Comparison of ENCODE assay signal across 14 cellular contexts in genomic region chr4:81473086-81473396, GRCh38. TPM values are rescaled to one million over a fixed set of nuclear protein-coding genes. Genes with fewer than 3 reads are reported as not detected.
DNase-seq lines count a peak whose midpoint lies in the region; ATAC-seq, FAIRE-seq and TF ChIP-seq lines count a peak whose summit lies in the region.
"Had no signal": no experiment of that assay in that cellular context is flagged by ENCODE, and none has a peak within 500 bp of the region (broad histone marks: within the 10 kb centered on the region; RNA-seq: fewer than 3 reads in every experiment).

No MANE protein-coding gene starts in this region.

- H3K36me3 ChIP-seq in CD4-positive, CD25-positive, alpha-beta regulatory T cell (ENCODE audit: control insufficient read depth, insufficient read depth, low read length), result no peaks in the 10 kb centered on the region
- H3K36me3 ChIP-seq in Loucy (ENCODE audit: insufficient read depth, low read length) (no peaks in the 10 kb centered on the region), colonic mucosa (no peaks in the 10 kb centered on the region), trophoblast cell (ENCODE audit: control insufficient read depth in 1 of 2, insufficient read depth in 2 of 2, low read length in 2 of 2) (no peaks in the 10 kb centered on the region), pancreas (no peaks in the 10 kb centered on the region)
- H3K36me3 ChIP-seq: right atrium auricular region had no signal

- no peak overlapping the region for H4K12ac ChIP-seq in trophoblast cell (ENCODE audit: low read depth, low read length)

- H3K4me3 ChIP-seq in CD4-positive, CD25-positive, alpha-beta regulatory T cell (ENCODE audit: low read depth, low read length), result no peak overlapping the region
- no peak overlapping the region for H3K4me3 ChIP-seq in Loucy (ENCODE audit: low read length, poor library complexity, severe bottlenecking)
- H3K4me3 ChIP-seq in colonic mucosa, result no peak overlapping the region
- H3K4me3 ChIP-seq in trophoblast cell (ENCODE audit: low read depth, low read length), result peak overlapping the region; percentile 6
- no peak overlapping the region for H3K4me3 ChIP-seq in pancreas

- no peaks in the 10 kb centered on the region for H3K36me3 Mint-ChIP-seq in CD4-positive, CD25-positive, alpha-beta regulatory T cell

- no peak for FAIRE-seq in D721Med (lab: Jason Lieb, UNC)
- no peak for FAIRE-seq in pancreas (lab: Jason Lieb, UNC)
- FAIRE-seq: endothelial cell of umbilical vein had no signal

- H3K79me1 ChIP-seq in trophoblast cell (ENCODE audit: low read length), result no peaks in the 10 kb centered on the region

- H3K4me2 ChIP-seq in Loucy (ENCODE audit: low read depth, low read length, poor library complexity, severe bottlenecking) (peak overlapping the region; percentile 95), trophoblast cell (ENCODE audit: low read length) (no peak overlapping the region)

- H3K4me1 Mint-ChIP-seq in CD4-positive, CD25-positive, alpha-beta regulatory T cell, result peaks cover 4 to 33% (median 15%) of the 10 kb centered on the region in 4 donors

- H3F3A ChIP-seq in Loucy (ENCODE audit: low read depth), result peaks cover 2% of the 10 kb centered on the region; the same call in 1 of the 2 replicates

- H3K9me3 Mint-ChIP-seq in CD4-positive, CD25-positive, alpha-beta regulatory T cell, result no peaks in the 10 kb centered on the region
- H3K9me3 Mint-ChIP-seq: HFFc6 had no signal

- H3K4ac ChIP-seq in trophoblast cell (ENCODE audit: low read depth, low read length), result no peak overlapping the region

- DNase-seq in CD4-positive, CD25-positive, alpha-beta regulatory T cell, result no peak
- DNase-seq in colonic mucosa (no peak), trophoblast cell (no peak), D721Med (ENCODE audit: insufficient read length, low spot score) (no peak), pancreas (no peak)
- DNase-seq: activated CD4-positive, CD25-positive, alpha-beta regulatory T cell treated with anti-CD3 and anti-CD28 coated beads, Interleukin-2, amount 50 U/mL, for 72 hours; HFFc6; mesenchymal stem cell; NCI-H345 had no signal

- H3K27me3 ChIP-seq in CD4-positive, CD25-positive, alpha-beta regulatory T cell (ENCODE audit: control insufficient read depth, insufficient read depth, low read length), result peaks cover 5% of the 10 kb centered on the region
- no peaks in the 10 kb centered on the region for H3K27me3 ChIP-seq in Loucy (ENCODE audit: insufficient read depth, low read length, poor library complexity, severe bottlenecking)
- no peaks in the 10 kb centered on the region for H3K27me3 ChIP-seq in colonic mucosa
- H3K27me3 ChIP-seq in trophoblast cell (ENCODE audit: insufficient read depth, low read length), result no peaks in the 10 kb centered on the region
- no peaks in the 10 kb centered on the region for H3K27me3 ChIP-seq in pancreas
- H3K27me3 ChIP-seq: right atrium auricular region had no signal

- no peak overlapping the region for H3K14ac ChIP-seq in trophoblast cell (ENCODE audit: low read length)

- no peak overlapping the region for H2AK5ac ChIP-seq in trophoblast cell (ENCODE audit: low read length)

- peaks cover 23% of the 10 kb centered on the region for H3K4me1 ChIP-seq in CD4-positive, CD25-positive, alpha-beta regulatory T cell (ENCODE audit: control insufficient read depth, insufficient read depth, low read length, poor library complexity, severe bottlenecking)
- peaks cover 27% of the 10 kb centered on the region for H3K4me1 ChIP-seq in Loucy (ENCODE audit: insufficient read depth, low read length, poor library complexity, severe bottlenecking)
- peaks cover 6% of the 10 kb centered on the region for H3K4me1 ChIP-seq in colonic mucosa
- H3K4me1 ChIP-seq in trophoblast cell (ENCODE audit: control insufficient read depth in 1 of 2, insufficient read depth in 2 of 2, low read length in 2 of 2), result peaks cover 8 to 12% of the 10 kb centered on the region in 2 experiments
- H3K4me1 ChIP-seq in pancreas, result peaks cover 0 to 14% (median 0%) of the 10 kb centered on the region in 3 donors

- H3K9ac ChIP-seq in Loucy (ENCODE audit: low read depth, low read length, poor library complexity, severe bottlenecking) (no peak overlapping the region), colonic mucosa (ENCODE audit: low read depth in 2 of 2, low read length in 2 of 2) (no peak overlapping the region), trophoblast cell (ENCODE audit: low read length) (no peak overlapping the region)

- no peaks in the 10 kb centered on the region for H4K20me1 ChIP-seq in Loucy (ENCODE audit: insufficient read depth, low read length, poor library complexity, severe bottlenecking)

- H4K91ac ChIP-seq in trophoblast cell (ENCODE audit: low read depth, low read length), result no peak overlapping the region

- H2AFZ ChIP-seq in Loucy (ENCODE audit: low read length), result 0 out of 2 replicates have a peak overlapping the region, but pooled peaks have one; percentile 85
- H2AFZ ChIP-seq in trophoblast cell (ENCODE audit: insufficient read depth, low read length, poor library complexity), result no peak overlapping the region

- no peak overlapping the region for H3K27ac ChIP-seq in CD4-positive, CD25-positive, alpha-beta regulatory T cell (ENCODE audit: insufficient read depth, low read length, poor library complexity, severe bottlenecking)
- H3K27ac ChIP-seq in colonic mucosa (peak overlapping the region; percentile 98), trophoblast cell (ENCODE audit: low read depth, low read length) (no peak overlapping the region), pancreas (peak overlapping the region in 2 of 4 donors; percentile 84 to 98)

- H3K18ac ChIP-seq in trophoblast cell (ENCODE audit: low read length), result no peak overlapping the region

- H3K79me2 ChIP-seq in Loucy (ENCODE audit: insufficient read depth, low read length) (0 out of 2 replicates have a peak, but pooled peaks cover 4% of the 10 kb centered on the region), trophoblast cell (ENCODE audit: control insufficient read depth, insufficient read depth, low read length, poor library complexity) (no peaks in the 10 kb centered on the region)

- no peak overlapping the region for H3K23ac ChIP-seq in trophoblast cell (ENCODE audit: low read length)

- no peak overlapping the region for H4K8ac ChIP-seq in trophoblast cell (ENCODE audit: low read depth, low read length)

- H3K27ac Mint-ChIP-seq in CD4-positive, CD25-positive, alpha-beta regulatory T cell, result peak overlapping the region; percentile 1 to 94 (median 91)
- H3K27ac Mint-ChIP-seq: HFFc6 had no signal

- H2BK5ac ChIP-seq in trophoblast cell (ENCODE audit: low read depth, low read length, poor library complexity), result no peak overlapping the region

- TF ChIP-seq CTCF in Loucy (conservative IDR thresholded peaks at IDR 0.05; ENCODE audit: low read length) (no peak), colonic mucosa (IDR thresholded peaks at IDR 0.05) (no peak), D721Med (IDR thresholded peaks at IDR 0.05; ENCODE audit: insufficient read depth, missing control alignments) (no peak), pancreas (IDR thresholded peaks at IDR 0.05) (no peak)

- no peaks in the 10 kb centered on the region for H3K9me3 ChIP-seq in CD4-positive, CD25-positive, alpha-beta regulatory T cell (ENCODE audit: control insufficient read depth in 2 of 2, low read length in 2 of 2)
- H3K9me3 ChIP-seq in Loucy (ENCODE audit: insufficient read depth, low read depth, low read length) (no peaks in the 10 kb centered on the region), colonic mucosa (no peaks in the 10 kb centered on the region), trophoblast cell (ENCODE audit: insufficient read depth, low read depth, low read length) (peaks cover 3% of the 10 kb centered on the region), pancreas (no peaks in the 10 kb centered on the region)
- H3K9me3 ChIP-seq: right atrium auricular region had no signal

- peak overlapping the region; percentile 49 to 95 (median 94) for H3K4me3 Mint-ChIP-seq in CD4-positive, CD25-positive, alpha-beta regulatory T cell

- ATAC-seq in CD4-positive, CD25-positive, alpha-beta regulatory T cell (ENCODE audit: low read depth in 2 of 2), result no peak
- ATAC-seq in GM19351 (IDR thresholded peaks at IDR 0.05; ENCODE audit: unreplicated experiment), result no peak
- ATAC-seq in pancreas, result no peak
- no peak for ATAC-seq in HG03045 (IDR thresholded peaks at IDR 0.05; ENCODE audit: unreplicated experiment)

- no CpG with 5 or more reads among the region's 2 CpGs for WGBS in trophoblast cell (ENCODE audit: extremely low coverage, insufficient coverage, insufficient read length)
- 86 to 96% methylated on average over 2 of the region's 2 CpGs for WGBS in pancreas, 2 donors

- no peaks in the 10 kb centered on the region for H3K9me2 ChIP-seq in Loucy (replicated peaks; ENCODE audit: low read depth, low read length)

- no peak overlapping the region for H2BK120ac ChIP-seq in trophoblast cell (ENCODE audit: insufficient read depth, low read length, poor library complexity)

- H3K27me3 Mint-ChIP-seq in CD4-positive, CD25-positive, alpha-beta regulatory T cell, result peaks cover 21% of the 10 kb centered on the region

- H2BK12ac ChIP-seq in trophoblast cell (ENCODE audit: low read length), result no peak overlapping the region

- intact Hi-C loops in colonic mucosa (cut with DNase I) (loop anchor here (10.0 kb wide), 1 partner anchor 92 kb away; no protein-coding TSS in a partner anchor), pancreas (cut with DNase I) (no loop called here)

RNA-seq across cellular contexts. Expression of gene RASGEF1B, which starts 1.3 kb away (rescaled TPM):
- 28.0 TPM for total RNA-seq in CD4-positive, CD25-positive, alpha-beta regulatory T cell
- polyA plus RNA-seq in CD4-positive, CD25-positive, alpha-beta regulatory T cell, result 1 to 10 TPM; 1.1 to 2.7 (median 2.3) TPM
- total RNA-seq in colonic mucosa, result 10 to 100 TPM in 1 of 2 donors, 1 to 10 TPM in 1; 7.8 to 24.5 TPM
- 2.0 and 2.3 TPM in 2 replicates for polyA plus RNA-seq in trophoblast cell (2013)
- total RNA-seq in pancreas, result 1 to 10 TPM; 1.4 to 8.2 (median 3.1) TPM
- 1 to 10 TPM; 2.9 to 6.4 TPM for polyA plus RNA-seq in pancreas
- total RNA-seq: endothelial cell of umbilical vein, HFFc6 had no signal
- polyA plus RNA-seq: endothelial cell of umbilical vein had no signal
